20 cellular contexts compared by ENCODE assay signal in genomic region chr12:109443794-109444193, GRCh38. TPM values are rescaled to one million over a fixed set of nuclear protein-coding genes. Genes with fewer than 3 reads are reported as not detected.
DNase-seq lines count a peak whose midpoint lies in the region; ATAC-seq and TF ChIP-seq lines count a peak whose summit lies in the region.
"Had no signal": no experiment of that assay in that cellular context is flagged by ENCODE, and none has a peak within 500 bp of the region (broad histone marks: within the 10 kb centered on the region; RNA-seq: fewer than 3 reads in every experiment).

No MANE protein-coding gene starts in this region.

- no peaks in the 10 kb centered on the region for H3K9me3 ChIP-seq in cardiac muscle cell (ENCODE audit: low read depth)
- H3K9me3 ChIP-seq: adrenal gland, pancreas, uterus had no signal

- H3K4me1 Mint-ChIP-seq in osteocyte (ENCODE audit: unreplicated experiment) = peaks cover 2% of the 10 kb centered on the region
- H3K4me1 Mint-ChIP-seq: activated T-helper 17 cell treated with anti-CD3 and anti-CD28 coated beads, Interleukin-2, amount 50 U/mL, for 72 hours; central memory CD8-positive, alpha-beta T cell; endodermal cell; stimulated activated memory B cell treated with anti-CD40 and anti-IgM and Interleukin-4, amounts not matched to agents 10 μg/mL and 1 μg/mL and 100 μg/mL, for 72 hours had no signal

- H3K27ac ChIP-seq in cardiac muscle cell = peak overlapping the region; percentile 52
- H3K27ac ChIP-seq: adrenal gland, pancreas had no signal

- H3K27ac Mint-ChIP-seq in osteocyte (ENCODE audit: unreplicated experiment) = peak overlapping the region; percentile 14
- H3K27ac Mint-ChIP-seq: activated T-helper 17 cell treated with anti-CD3 and anti-CD28 coated beads, Interleukin-2, amount 50 U/mL, for 72 hours; endodermal cell; stimulated activated memory B cell treated with anti-CD40 and anti-IgM and Interleukin-4, amounts not matched to agents 10 μg/mL and 1 μg/mL and 100 μg/mL, for 72 hours had no signal

- H3K36me3 Mint-ChIP-seq in osteocyte (ENCODE audit: unreplicated experiment) = peaks cover 16% of the 10 kb centered on the region

- H3K36me3 ChIP-seq in cardiac muscle cell = peaks cover 8% of the 10 kb centered on the region
- H3K36me3 ChIP-seq: uterus had no signal

- H3K9me3 Mint-ChIP-seq in osteocyte (ENCODE audit: unreplicated experiment) = no peaks in the 10 kb centered on the region
- H3K9me3 Mint-ChIP-seq: activated T-helper 17 cell treated with anti-CD3 and anti-CD28 coated beads, Interleukin-2, amount 50 U/mL, for 72 hours; central memory CD8-positive, alpha-beta T cell; endodermal cell; stimulated activated memory B cell treated with anti-CD40 and anti-IgM and Interleukin-4, amounts not matched to agents 10 μg/mL and 1 μg/mL and 100 μg/mL, for 72 hours had no signal

- peaks cover 33% of the 10 kb centered on the region for H3K4me1 ChIP-seq in cardiac muscle cell (ENCODE audit: low read depth)
- H3K4me1 ChIP-seq: adrenal gland, pancreas, uterus had no signal

- no peak for TF ChIP-seq CTCF in cardiac muscle cell (IDR thresholded peaks at IDR 0.05; ENCODE audit: low read depth, low read length)
- TF ChIP-seq CTCF in osteocyte (IDR thresholded peaks at IDR 0.05) = no peak

- no peak overlapping the region for H3K4me3 ChIP-seq in cardiac muscle cell
- H3K4me3 ChIP-seq: adrenal gland, pancreas, uterus had no signal

- peak; percentile 11 for DNase-seq in AG08395 (ENCODE audit: low spot score)
- peak; percentile 25 for DNase-seq in NCI-H2171 (lab: John Stamatoyannopoulos, UW)
- peak in 1 of 2 donors; percentile 33 for DNase-seq in cardiac muscle cell (ENCODE audit: low read depth in 1 of 2, low spot score in 1 of 2)
- no peak for DNase-seq in osteocyte (ENCODE audit: extremely low spot score, unreplicated experiment)
- no peak for DNase-seq in COLO829 (ENCODE audit: low spot score)
- no peak for DNase-seq in stimulated activated naive CD8-positive, alpha-beta T cell treated with anti-CD3 and anti-CD28 coated beads, Interleukin-15, Interleukin-2, amounts not matched to agents 100 U/mL and 50 U/mL, for 24 hours
- DNase-seq: activated CD4-positive, CD25-positive, alpha-beta regulatory T cell; adrenal gland; endodermal cell; Kasumi-1; NCI-H1417 treated with DMSO at 0.1 percent for 48 hours; pancreas; SHP77 treated with DMSO at 0.1 percent for 48 hours; T-helper 2 cell; uterus had no signal

- H3K4me3 Mint-ChIP-seq in osteocyte (ENCODE audit: unreplicated experiment) = no peak overlapping the region
- H3K4me3 Mint-ChIP-seq: activated T-helper 17 cell treated with anti-CD3 and anti-CD28 coated beads, Interleukin-2, amount 50 U/mL, for 72 hours; central memory CD8-positive, alpha-beta T cell; endodermal cell; stimulated activated memory B cell treated with anti-CD40 and anti-IgM and Interleukin-4, amounts not matched to agents 10 μg/mL and 1 μg/mL and 100 μg/mL, for 72 hours had no signal

- no peak for ATAC-seq in stimulated activated naive CD8-positive, alpha-beta T cell treated with anti-CD3 and anti-CD28 coated beads, Interleukin-15, Interleukin-2, amounts not matched to agents 100 U/mL and 50 U/mL, for 24 hours
- ATAC-seq in HG03095 (IDR thresholded peaks at IDR 0.05; ENCODE audit: unreplicated experiment) (no peak), GM21515 (IDR thresholded peaks at IDR 0.05; ENCODE audit: unreplicated experiment) (no peak)
- ATAC-seq: activated T-helper 17 cell treated with anti-CD3 and anti-CD28 coated beads, Interleukin-2, amount 50 U/mL, for 72 hours; pancreas; stimulated activated memory B cell treated with anti-CD40 and anti-IgM and Interleukin-4, amounts not matched to agents 10 μg/mL and 1 μg/mL and 100 μg/mL, for 72 hours had no signal

- no peaks in the 10 kb centered on the region for H3K27me3 Mint-ChIP-seq in osteocyte (ENCODE audit: unreplicated experiment)
- H3K27me3 Mint-ChIP-seq: activated T-helper 17 cell treated with anti-CD3 and anti-CD28 coated beads, Interleukin-2, amount 50 U/mL, for 72 hours; central memory CD8-positive, alpha-beta T cell; stimulated activated memory B cell treated with anti-CD40 and anti-IgM and Interleukin-4, amounts not matched to agents 10 μg/mL and 1 μg/mL and 100 μg/mL, for 72 hours had no signal

- H3K27me3 ChIP-seq in cardiac muscle cell = no peaks in the 10 kb centered on the region
- H3K27me3 ChIP-seq: adrenal gland, pancreas, uterus had no signal

RNA-seq across cellular contexts. Expression of gene KCTD10, which starts 33.3 kb away (rescaled TPM):
- total RNA-seq in cardiac muscle cell = 64.4 and 102 TPM in 2 replicates
- 64.5 and 95.7 TPM in 2 replicates for polyA plus RNA-seq in cardiac muscle cell
- 43.1 and 43.5 TPM in 2 replicates for total RNA-seq in osteocyte

RNA-seq across cellular contexts. Expression of gene UBE3B, which starts 33.6 kb away (rescaled TPM):
- total RNA-seq in cardiac muscle cell = 44.3 and 73.5 TPM in 2 replicates
- polyA plus RNA-seq in cardiac muscle cell = 35.5 and 36.7 TPM in 2 replicates
- 33.0 and 37.0 TPM in 2 replicates for total RNA-seq in osteocyte

Comparison
In these comparisons a context has a peak if more than half of its experiments do, and no peak if none do; other contexts are left out.
1. DNase-seq: peak in AG08395 (single experiment) and NCI-H2171 (single experiment); none in osteocyte (single experiment), COLO829 (single experiment) and stimulated activated naive CD8-positive, alpha-beta T cell treated with anti-CD3 and anti-CD28 coated beads, Interleukin-15, Interleukin-2, amounts not matched to agents 100 U/mL and 50 U/mL, for 24 hours (single experiment).